ENCODE assay signal across 9 cellular contexts in the genomic region with DNA sequence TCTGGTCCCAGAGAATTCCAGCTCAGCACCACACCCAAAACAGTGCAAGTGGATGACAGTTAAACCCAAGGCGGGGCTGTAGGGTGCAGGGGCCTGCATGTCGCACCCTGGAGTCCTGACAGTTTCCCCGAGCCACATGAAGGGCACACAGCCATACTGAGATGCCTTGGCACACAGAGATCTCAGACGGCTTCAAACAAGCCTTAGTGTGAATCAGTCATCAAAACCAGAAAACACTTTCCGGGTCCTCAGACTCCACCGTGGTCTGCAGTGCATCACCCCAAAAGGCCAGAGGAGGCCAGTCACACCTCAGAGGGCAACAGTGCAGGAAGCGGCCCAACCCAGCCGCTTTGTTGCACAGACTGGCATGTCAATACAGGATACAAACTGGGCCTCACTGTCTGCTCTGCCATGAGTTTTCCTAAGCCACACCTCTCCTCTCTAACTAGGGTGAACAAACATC.
A peak's percentile ranks its signal among the peaks of the same experiment; 100 is the strongest.
DNase-seq lines count a peak whose midpoint lies in the region; ATAC-seq and TF ChIP-seq lines count a peak whose summit lies in the region.
"Had no signal": no experiment of that assay in that cellular context is flagged by ENCODE, and none has a peak within 500 bp of the region (broad histone marks: within the 10 kb centered on the region; RNA-seq: fewer than 3 reads in every experiment).

No MANE protein-coding gene starts in this region.

- ATAC-seq in GM21526 (IDR thresholded peaks at IDR 0.05; ENCODE audit: low FRiP score, unreplicated experiment), result peak; percentile 26
- no peak for ATAC-seq in HG02623 (IDR thresholded peaks at IDR 0.05; ENCODE audit: unreplicated experiment)

- H3K4me1 Mint-ChIP-seq in activated naive CD8-positive, alpha-beta T cell (ENCODE audit: low read depth), result peaks cover 54% of the 10 kb centered on the region

- H3K9me3 ChIP-seq in WERI-Rb-1 (ENCODE audit: severe bottlenecking), result peaks cover under 1% of the 10 kb centered on the region

- DNase-seq in DMS53 treated with DMSO at 0.1 percent for 48 hours (lab: John Stamatoyannopoulos, UW; ENCODE audit: unreplicated experiment) (peak; percentile 66), NCI-H2029 treated with DMSO at 0.1 percent for 48 hours (lab: John Stamatoyannopoulos, UW) (peak; percentile 45), mucosa of gallbladder (ENCODE audit: low spot score) (peak; percentile 73), retina (no peak), WERI-Rb-1 (no peak)

- H3K9me3 Mint-ChIP-seq in activated naive CD8-positive, alpha-beta T cell (ENCODE audit: low read depth), result no peaks in the 10 kb centered on the region

- no peak overlapping the region for H3K27ac ChIP-seq in WERI-Rb-1

- peak overlapping the region; percentile 63 for H3K4me3 Mint-ChIP-seq in activated naive CD8-positive, alpha-beta T cell
- H3K4me3 Mint-ChIP-seq: brain had no signal

- no peak overlapping the region for H3K4me3 ChIP-seq in WERI-Rb-1 (ENCODE audit: low read depth, low read length)

- H3K36me3 ChIP-seq in WERI-Rb-1, result no peaks in the 10 kb centered on the region

- TF ChIP-seq CTCF in WERI-Rb-1 (IDR thresholded peaks at IDR 0.05; ENCODE audit: low read depth, low read length), result no peak; the same call in 1 of the 2 replicates

- H3K27ac Mint-ChIP-seq in activated naive CD8-positive, alpha-beta T cell, result peak overlapping the region; percentile 91

- H3K27me3 ChIP-seq in WERI-Rb-1 (ENCODE audit: insufficient read depth, low read depth, severe bottlenecking), result no peaks in the 10 kb centered on the region

- no peaks in the 10 kb centered on the region for H3K27me3 Mint-ChIP-seq in activated naive CD8-positive, alpha-beta T cell
- H3K27me3 Mint-ChIP-seq: brain had no signal

- no peaks in the 10 kb centered on the region for H3K36me3 Mint-ChIP-seq in activated naive CD8-positive, alpha-beta T cell
- H3K36me3 Mint-ChIP-seq: brain had no signal

Comparison
In these comparisons a context has a peak if more than half of its experiments do, and no peak if none do; other contexts are left out.
1. DNase-seq: peak in DMS53 treated with DMSO at 0.1 percent for 48 hours (single experiment), NCI-H2029 treated with DMSO at 0.1 percent for 48 hours (single experiment) and mucosa of gallbladder (single experiment); none in retina (single experiment) and WERI-Rb-1 (single experiment).